17 cellular contexts compared by ENCODE assay signal in genomic region chr2:187404431-187405110, GRCh38. TPM values are rescaled to one million over a fixed set of nuclear protein-coding genes. Genes with fewer than 3 reads are reported as not detected.
A peak's percentile ranks its signal among the peaks of the same experiment; 100 is the strongest.
DNase-seq lines count a peak whose midpoint lies in the region; ATAC-seq and TF ChIP-seq lines count a peak whose summit lies in the region.
"Had no signal": no experiment of that assay in that cellular context is flagged by ENCODE, and none has a peak within 500 bp of the region (broad histone marks: within the 10 kb centered on the region; RNA-seq: fewer than 3 reads in every experiment).

No MANE protein-coding gene starts in this region.

- H3K36me3 ChIP-seq in endocrine pancreas (ENCODE audit: control insufficient read depth, insufficient read depth, low read length), result no peaks in the 10 kb centered on the region
- H3K36me3 ChIP-seq in lung (ENCODE audit: control insufficient read depth in 2 of 2, insufficient read depth in 2 of 2, low read length in 2 of 2), result no peaks in the 10 kb centered on the region
- H3K36me3 ChIP-seq in suprapubic skin, result no peaks in the 10 kb centered on the region
- H3K36me3 ChIP-seq: adrenal gland, BE2C had no signal

- H3K27ac ChIP-seq in H9 (ENCODE audit: insufficient read length, low read depth, low read length) (no peak overlapping the region), lung (ENCODE audit: low read depth in 1 of 2, low read length in 1 of 2) (peak overlapping the region; percentile 33 to 41), suprapubic skin (peak overlapping the region; percentile 42)

- WGBS in H9 (ENCODE audit: extremely low coverage, insufficient read length, low lambda C conversion rate), result no CpG with 5 or more reads among the region's 7 CpGs
- WGBS in lung, 2 donors, result 65 to 78% methylated on average over 7 of the region's 7 CpGs
- 58% methylated on average over 7 of the region's 7 CpGs for WGBS in suprapubic skin

- H4K5ac ChIP-seq in H9 (ENCODE audit: insufficient read length, low read depth, low read length), result no peak overlapping the region

- H3K4me3 Mint-ChIP-seq in H9, result no peak overlapping the region
- H3K4me3 Mint-ChIP-seq: activated T-cell treated with anti-CD3 and anti-CD28 coated beads, Interleukin-2, amount 50 U/mL, for 72 hours; T-helper 2 cell treated with Interferon-gamma antibody and Interleukin-4, amounts not matched to agents 5 μg/mL and 100 μg/mL, for 36 hours had no signal

- no peaks in the 10 kb centered on the region for H3K79me1 ChIP-seq in H9 (ENCODE audit: insufficient read depth, low read depth, low read length, poor library complexity, severe bottlenecking)

- no peaks in the 10 kb centered on the region for H3K9me3 ChIP-seq in H9 (ENCODE audit: control insufficient read depth, low read depth, low read length)
- no peaks in the 10 kb centered on the region for H3K9me3 ChIP-seq in endocrine pancreas (ENCODE audit: control insufficient read depth, low read length)
- no peaks in the 10 kb centered on the region for H3K9me3 ChIP-seq in lung (ENCODE audit: control insufficient read depth in 2 of 2, insufficient read depth in 1 of 2, low read length in 1 of 2)
- H3K9me3 ChIP-seq in suprapubic skin, result no peaks in the 10 kb centered on the region
- H3K9me3 ChIP-seq: adrenal gland, BE2C had no signal

- H2BK120ac ChIP-seq in H9 (ENCODE audit: low read depth, low read length, poor library complexity, severe bottlenecking), result no peak overlapping the region

- no peaks in the 10 kb centered on the region for H4K20me1 ChIP-seq in H9 (ENCODE audit: control insufficient read depth, insufficient read depth, insufficient read length)

- no peak overlapping the region for H3K4ac ChIP-seq in H9 (ENCODE audit: low read depth, low read length)

- peaks cover 36 to 42% of the 10 kb centered on the region in 2 experiments for H3K4me1 Mint-ChIP-seq in H9

- H4K8ac ChIP-seq in H9 (replicated peaks; ENCODE audit: insufficient read length, low read depth, low read length), result no peak overlapping the region

- no peak overlapping the region for H2BK5ac ChIP-seq in H9 (ENCODE audit: insufficient read length, low read length)

- no peak overlapping the region for H3K18ac ChIP-seq in H9 (ENCODE audit: insufficient read length, low read depth, low read length)

- no peak for ATAC-seq in lung (ENCODE audit: insufficient read depth, low FRiP score)
- no peak for ATAC-seq in activated CD4-positive, CD25-positive, alpha-beta regulatory T cell treated with anti-CD3 and anti-CD28 coated beads, Interleukin-2, amount 50 U/mL, for 24 hours
- ATAC-seq: activated T-cell treated with anti-CD3 and anti-CD28 coated beads, Interleukin-2, amount 50 U/mL, for 72 hours had no signal

- H2BK15ac ChIP-seq in H9 (ENCODE audit: low read depth, low read length), result no peak overlapping the region

- H3K56ac ChIP-seq in H9 (ENCODE audit: insufficient read length, low read depth, low read length), result no peak overlapping the region

- H3K14ac ChIP-seq in H9 (ENCODE audit: insufficient read depth, low read length), result no peak overlapping the region

- TF ChIP-seq CTCF in H9 (conservative IDR thresholded peaks at IDR 0.05), result no peak
- no peak for TF ChIP-seq CTCF in lung (IDR thresholded peaks at IDR 0.05; ENCODE audit: control extremely low read depth, extremely low read depth)
- TF ChIP-seq CTCF in suprapubic skin (IDR thresholded peaks at IDR 0.05), result no peak

- no peaks in the 10 kb centered on the region for H3K27me3 Mint-ChIP-seq in H9 (ENCODE audit: low read depth)

- no peaks in the 10 kb centered on the region for H3K23me2 ChIP-seq in H9 (ENCODE audit: insufficient read length, low read depth, low read length, poor library complexity, severe bottlenecking)

- no peak for TF ChIP-seq POLR2A in suprapubic skin (IDR thresholded peaks at IDR 0.05)

- H3K4me2 ChIP-seq in H9 (ENCODE audit: insufficient read depth, insufficient read length, low read length), result no peak overlapping the region

- DNase-seq in H9, result no peak
- no peak for DNase-seq in lung (ENCODE audit: low spot score)
- no peak for DNase-seq in suprapubic skin (ENCODE audit: low spot score in 2 of 2)
- DNase-seq in germinal center (ENCODE audit: low spot score), result no peak
- DNase-seq in DMS79 treated with DMSO at 0.1 percent for 48 hours (lab: John Stamatoyannopoulos, UW), result no peak
- no peak for DNase-seq in SW480 (ENCODE audit: low spot score)
- DNase-seq: activated CD4-positive, alpha-beta T cell treated with anti-CD3 and anti-CD28 coated beads for 48 hours; activated T-cell treated with anti-CD3 and anti-CD28 coated beads, Interleukin-2, amount 50 U/mL, for 72 hours; adrenal gland; BE2C; DMS79; MM.1S; NCI-H2081 had no signal

- peak overlapping the region in 1 of 3 experiments; percentile 56; a peak in 3 of 7 replicates for H3K27ac Mint-ChIP-seq in H9
- H3K27ac Mint-ChIP-seq: activated T-cell treated with anti-CD3 and anti-CD28 coated beads, Interleukin-2, amount 50 U/mL, for 72 hours; T-helper 2 cell treated with Interferon-gamma antibody and Interleukin-4, amounts not matched to agents 5 μg/mL and 100 μg/mL, for 36 hours had no signal

- H3K4me1 ChIP-seq in H9 (ENCODE audit: insufficient read depth, low read length), result peaks cover 4% of the 10 kb centered on the region; the same call in 1 of the 2 replicates
- no peaks in the 10 kb centered on the region for H3K4me1 ChIP-seq in endocrine pancreas (ENCODE audit: control insufficient read depth, insufficient read depth, low read length)
- H3K4me1 ChIP-seq in lung (ENCODE audit: control insufficient read depth in 2 of 2, insufficient read depth in 2 of 2, low read length in 2 of 2), result peaks cover 0 to 3% of the 10 kb centered on the region in 2 donors
- peaks cover 3% of the 10 kb centered on the region for H3K4me1 ChIP-seq in suprapubic skin
- H3K4me1 ChIP-seq: adrenal gland, BE2C had no signal

- no peak for TF ChIP-seq EP300 in suprapubic skin (IDR thresholded peaks at IDR 0.05)

- H2AK5ac ChIP-seq in H9 (ENCODE audit: insufficient read length, low read length), result no peak overlapping the region

- H2BK20ac ChIP-seq in H9 (ENCODE audit: low read depth, low read length, poor library complexity, severe bottlenecking), result no peak overlapping the region

- peak overlapping the region; percentile 3 for H2AFZ ChIP-seq in H9 (ENCODE audit: low read length)

- H2BK12ac ChIP-seq in H9 (ENCODE audit: insufficient read length, low read depth, low read length), result no peak overlapping the region

- H3K79me2 ChIP-seq in H9 (ENCODE audit: insufficient read depth, low read length), result 0 out of 2 replicates have a peak, but pooled peaks cover 2% of the 10 kb centered on the region

- no peaks in the 10 kb centered on the region for H3K27me3 ChIP-seq in H9 (ENCODE audit: insufficient read depth, low read length)
- H3K27me3 ChIP-seq in endocrine pancreas (ENCODE audit: control insufficient read depth, insufficient read depth, low read length), result no peaks in the 10 kb centered on the region
- no peaks in the 10 kb centered on the region for H3K27me3 ChIP-seq in lung (ENCODE audit: control insufficient read depth, insufficient read depth)
- no peaks in the 10 kb centered on the region for H3K27me3 ChIP-seq in suprapubic skin
- H3K27me3 ChIP-seq: adrenal gland, BE2C had no signal

- H3T11ph ChIP-seq in H9 (ENCODE audit: low read length), result no peak overlapping the region

- H3K9ac ChIP-seq in H9 (ENCODE audit: extremely low read depth, insufficient read length, low read length), result no peak overlapping the region
- H3K9ac ChIP-seq in endocrine pancreas (ENCODE audit: control insufficient read depth, insufficient read depth, low read length), result no peak overlapping the region

- peak overlapping the region; percentile 18 for H3K4me3 ChIP-seq in endocrine pancreas (ENCODE audit: control insufficient read depth, insufficient read depth, low read length)
- no peak overlapping the region for H3K4me3 ChIP-seq in lung
- H3K4me3 ChIP-seq in suprapubic skin, result no peak overlapping the region
- H3K4me3 ChIP-seq: adrenal gland had no signal

- no peak overlapping the region for H3K23ac ChIP-seq in H9 (ENCODE audit: insufficient read length, low read depth, low read length)

- no peaks in the 10 kb centered on the region for H3K9me3 Mint-ChIP-seq in H9
- H3K9me3 Mint-ChIP-seq: T-helper 2 cell treated with Interferon-gamma antibody and Interleukin-4, amounts not matched to agents 5 μg/mL and 100 μg/mL, for 36 hours had no signal

- no peak overlapping the region for H4K91ac ChIP-seq in H9 (ENCODE audit: insufficient read length, low read depth, low read length)

- no peaks in the 10 kb centered on the region for H3K36me3 Mint-ChIP-seq in H9 (ENCODE audit: insufficient read depth in 1 of 3, low read depth in 3 of 3)

RNA-seq across cellular contexts. Expression of gene CALCRL, which starts 43.5 kb away (rescaled TPM):
- 1.4 and 1.7 TPM in 2 replicates for total RNA-seq in H9 (2021)
- 100 to 1,000 TPM in 1 of 2 donors, 10 to 100 TPM in 1; 70.3 to 425 TPM for total RNA-seq in lung
- polyA plus RNA-seq in lung, result 10 to 100 TPM; 17.4 to 32.3 TPM
- 10 to 100 TPM; 16.1 to 31.1 (median 17.6) TPM for total RNA-seq in suprapubic skin
- total RNA-seq: HT-29 had no signal
